ENCODE assay signal across 36 cellular contexts in genomic region chr1:54165146-54165545, GRCh38. TPM values are rescaled to one million over a fixed set of nuclear protein-coding genes. Genes with fewer than 3 reads are reported as not detected.
"Had no signal": no experiment of that assay in that cellular context is flagged by ENCODE, and none has a peak within 500 bp of the region (broad histone marks: within the 10 kb centered on the region; RNA-seq: fewer than 3 reads in every experiment).

No MANE protein-coding gene starts in this region.

- DNase-seq: activated CD4-positive, alpha-beta memory T cell treated with anti-CD3 and anti-CD28 coated beads, Interleukin-2, amount 10 ng/mL, durations not matched to agents 7 days and 5 days; activated CD4-positive, alpha-beta T cell treated with anti-CD3 and anti-CD28 coated beads for 1 hour; activated CD4-positive, alpha-beta T cell treated with anti-CD3 and anti-CD28 coated beads for 48 hours; activated CD4-positive, CD25-positive, alpha-beta regulatory T cell; activated CD8-positive, alpha-beta memory T cell treated with anti-CD3 and anti-CD28 coated beads for 24 hours; activated CD8-positive, alpha-beta memory T cell treated with anti-CD3 and anti-CD28 coated beads, Interleukin-2, amount 10 ng/mL, durations not matched to agents 7 days and 5 days; activated CD8-positive, alpha-beta memory T cell treated with anti-CD3 and anti-CD28 coated beads, Interleukin-2, amount 50 U/mL, for 48 hours; activated effector memory CD4-positive, alpha-beta T cell treated with Interleukin-2 at 50 U/mL for 16 hours; activated naive CD4-positive, alpha-beta T cell treated with anti-CD3 and anti-CD28 coated beads, Interleukin-2, amount 10 ng/mL, durations not matched to agents 7 days and 5 days; activated naive CD8-positive, alpha-beta T cell treated with anti-CD3 and anti-CD28 coated beads, Interleukin-2, amount 50 U/mL, for 24 hours; activated T-cell treated with anti-CD3 and anti-CD28 coated beads, Interleukin-2, amount 50 U/mL, for 48 hours; anterior cingulate cortex; caudate nucleus; cerebellar nuclear complex; Karpas-422; NCI-H1105 treated with DMSO at 0.1 percent for 48 hours; NCI-H1436; NCI-H1694; NCI-H1930; NCI-H2081 treated with DMSO at 0.1 percent for 48 hours; NCI-H226; NCI-H524 treated with DMSO at 0.1 percent for 48 hours; SIG-M5; T-cell; T-helper 17 cell; T-helper 9 cell had no signal

- H3K4me3 Mint-ChIP-seq: activated CD4-positive, alpha-beta memory T cell treated with anti-CD3 and anti-CD28 coated beads, Interleukin-2, amount 10 ng/mL, durations not matched to agents 7 days and 5 days; activated CD8-positive, alpha-beta memory T cell treated with anti-CD3 and anti-CD28 coated beads, Interleukin-2, amount 10 ng/mL, durations not matched to agents 7 days and 5 days; activated naive CD4-positive, alpha-beta T cell treated with anti-CD3 and anti-CD28 coated beads, Interleukin-2, amount 10 ng/mL, durations not matched to agents 7 days and 5 days; activated naive CD8-positive, alpha-beta T cell; activated naive CD8-positive, alpha-beta T cell treated with anti-CD3 and anti-CD28 coated beads, Interleukin-2, amount 50 U/mL, for 24 hours; brain; T-cell; T-helper 17 cell had no signal

- H3K27ac Mint-ChIP-seq: activated CD4-positive, alpha-beta memory T cell treated with anti-CD3 and anti-CD28 coated beads, Interleukin-2, amount 10 ng/mL, durations not matched to agents 7 days and 5 days; activated CD8-positive, alpha-beta memory T cell treated with anti-CD3 and anti-CD28 coated beads, Interleukin-2, amount 10 ng/mL, durations not matched to agents 7 days and 5 days; activated naive CD4-positive, alpha-beta T cell treated with anti-CD3 and anti-CD28 coated beads, Interleukin-2, amount 10 ng/mL, durations not matched to agents 7 days and 5 days; activated naive CD8-positive, alpha-beta T cell; activated naive CD8-positive, alpha-beta T cell treated with anti-CD3 and anti-CD28 coated beads, Interleukin-2, amount 50 U/mL, for 24 hours; brain; T-cell; T-helper 17 cell had no signal

- H3K27me3 Mint-ChIP-seq: activated CD4-positive, alpha-beta memory T cell treated with anti-CD3 and anti-CD28 coated beads, Interleukin-2, amount 10 ng/mL, durations not matched to agents 7 days and 5 days; activated CD8-positive, alpha-beta memory T cell treated with anti-CD3 and anti-CD28 coated beads, Interleukin-2, amount 10 ng/mL, durations not matched to agents 7 days and 5 days; activated naive CD4-positive, alpha-beta T cell treated with anti-CD3 and anti-CD28 coated beads, Interleukin-2, amount 10 ng/mL, durations not matched to agents 7 days and 5 days; activated naive CD8-positive, alpha-beta T cell; activated naive CD8-positive, alpha-beta T cell treated with anti-CD3 and anti-CD28 coated beads, Interleukin-2, amount 50 U/mL, for 24 hours; T-cell; T-helper 17 cell had no signal

- FAIRE-seq: bronchial epithelial cell had no signal

- H3K9me3 Mint-ChIP-seq: activated CD4-positive, alpha-beta memory T cell treated with anti-CD3 and anti-CD28 coated beads, Interleukin-2, amount 10 ng/mL, durations not matched to agents 7 days and 5 days; activated naive CD4-positive, alpha-beta T cell treated with anti-CD3 and anti-CD28 coated beads, Interleukin-2, amount 10 ng/mL, durations not matched to agents 7 days and 5 days; activated naive CD8-positive, alpha-beta T cell treated with anti-CD3 and anti-CD28 coated beads, Interleukin-2, amount 50 U/mL, for 24 hours; T-cell had no signal

- ATAC-seq: activated CD8-positive, alpha-beta memory T cell treated with anti-CD3 and anti-CD28 coated beads, Interleukin-2, amount 10 ng/mL, durations not matched to agents 7 days and 5 days; activated naive CD8-positive, alpha-beta T cell treated with anti-CD3 and anti-CD28 coated beads, Interleukin-2, amount 50 U/mL, for 24 hours; Panc1; SK-N-SH treated with all-trans-retinoic acid at 6 μM for 48 hours; T-cell; T-helper 17 cell had no signal

- H3K27ac ChIP-seq: VCaP had no signal

- H3K4me1 Mint-ChIP-seq: activated CD4-positive, alpha-beta memory T cell treated with anti-CD3 and anti-CD28 coated beads, Interleukin-2, amount 10 ng/mL, durations not matched to agents 7 days and 5 days; activated CD8-positive, alpha-beta memory T cell treated with anti-CD3 and anti-CD28 coated beads, Interleukin-2, amount 10 ng/mL, durations not matched to agents 7 days and 5 days; activated naive CD4-positive, alpha-beta T cell treated with anti-CD3 and anti-CD28 coated beads, Interleukin-2, amount 10 ng/mL, durations not matched to agents 7 days and 5 days; activated naive CD8-positive, alpha-beta T cell treated with anti-CD3 and anti-CD28 coated beads, Interleukin-2, amount 50 U/mL, for 24 hours; T-cell; T-helper 17 cell had no signal

- H3K36me3 Mint-ChIP-seq: activated CD8-positive, alpha-beta memory T cell treated with anti-CD3 and anti-CD28 coated beads, Interleukin-2, amount 10 ng/mL, durations not matched to agents 7 days and 5 days; activated naive CD4-positive, alpha-beta T cell treated with anti-CD3 and anti-CD28 coated beads, Interleukin-2, amount 10 ng/mL, durations not matched to agents 7 days and 5 days; activated naive CD8-positive, alpha-beta T cell; brain; T-cell had no signal

RNA-seq across cellular contexts. Expression of gene CDCP2, which starts 12.3 kb away (rescaled TPM):
- total RNA-seq: activated CD4-positive, alpha-beta memory T cell treated with anti-CD3 and anti-CD28 coated beads, Interleukin-2, amount 10 ng/mL, durations not matched to agents 7 days and 5 days; bronchial epithelial cell; MCF 10A; NCI-H460; RPMI7951; SK-MEL-5; T-helper 17 cell had no signal
